ENCODE assay signal across 19 cellular contexts in genomic region chr6:11614534-11615213, GRCh38.
DNase-seq lines count a peak whose midpoint lies in the region; ATAC-seq, FAIRE-seq and TF ChIP-seq lines count a peak whose summit lies in the region.
"Had no signal": no experiment of that assay in that cellular context is flagged by ENCODE, and none has a peak within 500 bp of the region (broad histone marks: within the 10 kb centered on the region; RNA-seq: fewer than 3 reads in every experiment).

No MANE protein-coding gene starts in this region.

- WGBS in A549 (ENCODE audit: missing lambda C conversion rate): 93% methylated on average over 10 of the region's 10 CpGs

- no peak for TF ChIP-seq RAD21 in A549 (conservative IDR thresholded peaks at IDR 0.05 in 1 of 2, IDR thresholded peaks at IDR 0.05 in 1 of 2)

- H3K4me1 ChIP-seq in A549 (peaks cover 31% of the 10 kb centered on the region), osteoblast (ENCODE audit: insufficient read depth, low read length) (peaks cover 43% of the 10 kb centered on the region)
- H3K4me1 ChIP-seq: colonic mucosa had no signal

- H3K9me3 ChIP-seq in A549 (peaks cover 11% of the 10 kb centered on the region; the same call in 2 of the 3 replicates), MG63 (peaks cover 6% of the 10 kb centered on the region), osteoblast (ENCODE audit: low read depth, low read length) (no peaks in the 10 kb centered on the region)
- H3K9me3 ChIP-seq: colonic mucosa had no signal

- no peaks in the 10 kb centered on the region for H3K79me2 ChIP-seq in osteoblast (ENCODE audit: insufficient read depth, low read length)

- H3K27ac ChIP-seq in A549 (peak overlapping the region; percentile 62 to 84), epithelial cell of prostate (peak overlapping the region; percentile 41), osteoblast (ENCODE audit: low read depth, low read length) (peak overlapping the region; percentile 93)
- H3K27ac ChIP-seq: colonic mucosa, VCaP had no signal

- no peaks in the 10 kb centered on the region for H3K27me3 ChIP-seq in MG63
- no peaks in the 10 kb centered on the region for H3K27me3 ChIP-seq in osteoblast (ENCODE audit: insufficient read depth, low read length)
- H3K27me3 ChIP-seq: colonic mucosa had no signal

- H2AFZ ChIP-seq in osteoblast (ENCODE audit: low read length): no peak overlapping the region

- no peak for ATAC-seq in A549
- ATAC-seq in GM18861 (IDR thresholded peaks at IDR 0.05; ENCODE audit: unreplicated experiment): no peak
- ATAC-seq: activated T-cell treated with anti-CD3 and anti-CD28 coated beads, Interleukin-2, amount 50 U/mL, for 4 hours; HepG2; stimulated activated naive B cell treated with anti-CD40 and anti-IgM and Interleukin-4, amounts not matched to agents 10 μg/mL and 1 μg/mL and 100 μg/mL, for 72 hours had no signal

- DNase-seq in A549 (ENCODE audit: low read depth in 1 of 2, low spot score in 1 of 2): no peak
- DNase-seq in MG63: peak; percentile 20
- DNase-seq in epithelial cell of prostate (ENCODE audit: low read depth, low spot score): no peak
- DNase-seq in osteoblast (ENCODE audit: insufficient read length, low spot score, missing footprints): no peak
- no peak for DNase-seq in NCI-H345 (lab: John Stamatoyannopoulos, UW)
- no peak for DNase-seq in NCI-H748 (lab: John Stamatoyannopoulos, UW; ENCODE audit: unreplicated experiment)
- DNase-seq in GM12892 (ENCODE audit: insufficient read length): no peak
- DNase-seq: activated CD4-positive, alpha-beta memory T cell treated with anti-CD3 and anti-CD28 coated beads, Interleukin-2, amount 10 ng/mL, durations not matched to agents 7 days and 5 days; activated naive CD4-positive, alpha-beta T cell treated with anti-CD3 and anti-CD28 coated beads, Interleukin-2, amount 50 U/mL, for 16 hours; activated T-cell treated with anti-CD3 and anti-CD28 coated beads, Interleukin-2, amount 50 U/mL, for 4 hours; colonic mucosa; DND-41; NCI-H187; NCI-H2227 treated with DMSO at 0.1 percent for 48 hours; stimulated activated naive B cell treated with anti-CD40 and anti-IgM and Interleukin-4, amounts not matched to agents 10 μg/mL and 1 μg/mL and 100 μg/mL, for 72 hours had no signal

- no peak for TF ChIP-seq CTCF in A549 (IDR thresholded peaks at IDR 0.05)
- TF ChIP-seq CTCF in osteoblast (IDR thresholded peaks at IDR 0.05; ENCODE audit: extremely low read depth, low read depth, low read length): no peak

- H3K4me3 ChIP-seq in A549 (no peak overlapping the region), MG63 (no peak overlapping the region), osteoblast (ENCODE audit: insufficient read depth, low read length) (no peak overlapping the region)
- H3K4me3 ChIP-seq: colonic mucosa, lung had no signal

- H3K36me3 ChIP-seq in MG63: peaks cover 6% of the 10 kb centered on the region; the same call in 1 of the 2 replicates
- H3K36me3 ChIP-seq in osteoblast (ENCODE audit: insufficient read depth, low read length): no peaks in the 10 kb centered on the region
- H3K36me3 ChIP-seq: colonic mucosa had no signal

- TF ChIP-seq POLR2A in A549 (IDR thresholded peaks at IDR 0.05; ENCODE audit: low read length): no peak
- no peak for TF ChIP-seq POLR2A in GM12892 (IDR thresholded peaks at IDR 0.05; ENCODE audit: low read depth, low read length)

- H4K20me1 ChIP-seq in osteoblast (ENCODE audit: insufficient read depth, low read length): no peaks in the 10 kb centered on the region

- POLR2A ChIA-PET in A549 (lab: Yijun Ruan, JAX): interaction anchor here (1.1 kb wide), 1 partner anchor 676 kb away, joined by 3 read pairs; the partner anchor contains the start of gene EDN1

- FAIRE-seq in A549 (lab: Jason Lieb, UNC) (no peak), GM12892 (lab: Jason Lieb, UNC) (no peak)
- FAIRE-seq: HepG2 had no signal

- TF ChIP-seq EP300 in A549 (IDR thresholded peaks at IDR 0.05): no peak

- H3K4me2 ChIP-seq in A549 (no peak overlapping the region), osteoblast (ENCODE audit: insufficient read depth, low read length) (peak overlapping the region; percentile 2)

- CTCF ChIA-PET in A549 (lab: Yijun Ruan, JAX): interaction anchor here (0.9 to 1.4 kb wide), 3 partner anchors 11 to 676 kb away, joined by 3 to 5 read pairs (median 4); partner anchors contain the start of gene EDN1

TF ChIP-seq in A549, 52 proteins besides CTCF, POLR2A, EP300 and RAD21:
- TF ChIP-seq PHF8 (IDR thresholded peaks at IDR 0.05; ENCODE audit: borderline replicate concordance, low read depth) (no peak), CBX2 (IDR thresholded peaks at IDR 0.05; ENCODE audit: borderline replicate concordance, low read depth) (no peak), CEBPB (IDR thresholded peaks at IDR 0.05) (no peak), POLR2AphosphoS2 (conservative IDR thresholded peaks at IDR 0.05; ENCODE audit: low read length) (no peak), ZNF302 (CRISPR knock-in tag; IDR thresholded peaks at IDR 0.05) (no peak), HDAC2 (IDR thresholded peaks at IDR 0.05) (no peak), RNF2 (IDR thresholded peaks at IDR 0.05; ENCODE audit: borderline replicate concordance, low read depth) (no peak)

Comparison
In these comparisons a context has a peak if more than half of its experiments do, and no peak if none do; other contexts are left out.
1. H3K27ac ChIP-seq: peak in every context shown above with its lines; median percentile 93 in osteoblast; 73 in A549; 41 in epithelial cell of prostate.